26 cellular contexts compared by ENCODE assay signal in genomic region chr6:20217476-20217855, GRCh38. TPM values are rescaled to one million over a fixed set of nuclear protein-coding genes. Genes with fewer than 3 reads are reported as not detected.
DNase-seq lines count a peak whose midpoint lies in the region; ATAC-seq and TF ChIP-seq lines count a peak whose summit lies in the region.
"Had no signal": no experiment of that assay in that cellular context is flagged by ENCODE, and none has a peak within 500 bp of the region (broad histone marks: within the 10 kb centered on the region; RNA-seq: fewer than 3 reads in every experiment).

No MANE protein-coding gene starts in this region.

- peak overlapping the region in 3 of 4 donors; percentile 1 to 10 (median 7) for H3K4me3 ChIP-seq in esophagus squamous epithelium
- H3K4me3 ChIP-seq: Peyer's patch had no signal

- ATAC-seq in GM21367 (IDR thresholded peaks at IDR 0.05; ENCODE audit: unreplicated experiment), result no peak
- ATAC-seq: natural killer cell treated with Interleukin-12 subunit alpha and Interleukin-12 subunit beta and Interleukin-15 and Interleukin-18, amount 100 ng/mL, for 72 hours had no signal

- intact Hi-C loops in esophagus squamous epithelium (cut with DNase I), result no loop called here

- peaks cover 0 to 39% (median 19%) of the 10 kb centered on the region in 3 donors for H3K4me1 ChIP-seq in esophagus squamous epithelium
- H3K4me1 ChIP-seq: uterus had no signal

- TF ChIP-seq CTCF in esophagus squamous epithelium (IDR thresholded peaks at IDR 0.05) (no peak), nephron progenitor cell (IDR thresholded peaks at IDR 0.05) (no peak)

- 25 to 59% methylated on average over 2 of the region's 2 CpGs for WGBS in esophagus squamous epithelium, 2 donors

- peak overlapping the region; percentile 61 for H3K27ac Mint-ChIP-seq in nephron progenitor cell
- H3K27ac Mint-ChIP-seq: activated CD4-positive, alpha-beta memory T cell treated with anti-CD3 and anti-CD28 coated beads, Interleukin-2, amount 10 ng/mL, durations not matched to agents 7 days and 5 days; activated naive CD4-positive, alpha-beta T cell treated with anti-CD3 and anti-CD28 coated beads, Interleukin-2, amount 10 ng/mL, durations not matched to agents 7 days and 5 days; activated T-cell treated with anti-CD3 and anti-CD28 coated beads, Interleukin-2, amount 50 U/mL, for 24 hours; CD4-positive, alpha-beta T cell; memory B cell; natural killer cell treated with Interleukin-12 subunit alpha and Interleukin-12 subunit beta and Interleukin-15 and Interleukin-18, amount 100 ng/mL, for 72 hours; progenitor cell of endocrine pancreas had no signal

- H3K9me3 ChIP-seq in esophagus squamous epithelium, result no peaks in the 10 kb centered on the region
- H3K9me3 ChIP-seq: esophagus muscularis mucosa, Peyer's patch, uterus had no signal

- no peak for TF ChIP-seq POLR2A in esophagus squamous epithelium (IDR thresholded peaks at IDR 0.05)

- no peak overlapping the region for H3K4me3 Mint-ChIP-seq in nephron progenitor cell
- H3K4me3 Mint-ChIP-seq: activated CD4-positive, alpha-beta memory T cell treated with anti-CD3 and anti-CD28 coated beads, Interleukin-2, amount 10 ng/mL, durations not matched to agents 7 days and 5 days; activated naive CD4-positive, alpha-beta T cell treated with anti-CD3 and anti-CD28 coated beads, Interleukin-2, amount 10 ng/mL, durations not matched to agents 7 days and 5 days; activated T-cell treated with anti-CD3 and anti-CD28 coated beads, Interleukin-2, amount 50 U/mL, for 24 hours; CD4-positive, alpha-beta T cell; memory B cell; natural killer cell treated with Interleukin-12 subunit alpha and Interleukin-12 subunit beta and Interleukin-15 and Interleukin-18, amount 100 ng/mL, for 72 hours had no signal

- H3K27ac ChIP-seq in esophagus squamous epithelium, result peak overlapping the region; percentile 53 to 85 (median 65)

- no peaks in the 10 kb centered on the region for H3K36me3 Mint-ChIP-seq in nephron progenitor cell (ENCODE audit: low read depth)
- H3K36me3 Mint-ChIP-seq: activated naive CD4-positive, alpha-beta T cell treated with anti-CD3 and anti-CD28 coated beads, Interleukin-2, amount 10 ng/mL, durations not matched to agents 7 days and 5 days; memory B cell; natural killer cell treated with Interleukin-12 subunit alpha and Interleukin-12 subunit beta and Interleukin-15 and Interleukin-18, amount 100 ng/mL, for 72 hours had no signal

- peak; percentile 70 for DNase-seq in DMS79 treated with DMSO at 0.1 percent for 48 hours (lab: John Stamatoyannopoulos, UW)
- DNase-seq in NCI-H345 treated with DMSO at 0.1 percent for 48 hours (lab: John Stamatoyannopoulos, UW; ENCODE audit: unreplicated experiment), result peak; percentile 27
- no peak for DNase-seq in esophagus squamous epithelium (lab: John Stamatoyannopoulos, UW)
- DNase-seq in nephron progenitor cell, result no peak
- DNase-seq in cerebellum (ENCODE audit: low spot score), result no peak
- no peak for DNase-seq in NCI-H226
- DNase-seq in NOMO-1 treated with dmso at 0.1 percent for 144 hours (lab: John Stamatoyannopoulos, UW; ENCODE audit: unreplicated experiment), result no peak
- DNase-seq: activated CD4-positive, alpha-beta memory T cell treated with anti-CD3 and anti-CD28 coated beads, Interleukin-2, amount 10 ng/mL, durations not matched to agents 7 days and 5 days; activated naive CD4-positive, alpha-beta T cell treated with anti-CD3 and anti-CD28 coated beads, Interleukin-2, amount 10 ng/mL, durations not matched to agents 7 days and 5 days; activated T-cell treated with anti-CD3 and anti-CD28 coated beads, Interleukin-2, amount 50 U/mL, for 24 hours; CD4-positive, alpha-beta T cell; dermis blood vessel endothelial cell; DMS53; Karpas-422; NCI-H1694; NCI-H526; stimulated activated CD4-positive, alpha-beta T cell treated with anti-CD3 and anti-CD28 coated beads, Interleukin-12 subunit alpha, Interleukin-12 subunit beta, amount 100 ng/mL, for 4 hours; stimulated activated naive CD4-positive, alpha-beta T cell treated with Interleukin-2 at 50 U/mL for 16 hours; SW 1271 had no signal

- H3K36me3 ChIP-seq in esophagus squamous epithelium, result no peaks in the 10 kb centered on the region
- H3K36me3 ChIP-seq: esophagus muscularis mucosa, Peyer's patch, uterus had no signal

- no peaks in the 10 kb centered on the region for H3K27me3 ChIP-seq in esophagus squamous epithelium
- H3K27me3 ChIP-seq: esophagus muscularis mucosa, Peyer's patch, uterus had no signal

- peaks cover 16% of the 10 kb centered on the region for H3K27me3 Mint-ChIP-seq in nephron progenitor cell (ENCODE audit: low read depth, poor library complexity)
- H3K27me3 Mint-ChIP-seq: activated CD4-positive, alpha-beta memory T cell treated with anti-CD3 and anti-CD28 coated beads, Interleukin-2, amount 10 ng/mL, durations not matched to agents 7 days and 5 days; activated T-cell treated with anti-CD3 and anti-CD28 coated beads, Interleukin-2, amount 50 U/mL, for 24 hours; CD4-positive, alpha-beta T cell had no signal

- no peaks in the 10 kb centered on the region for H3K9me3 Mint-ChIP-seq in nephron progenitor cell
- H3K9me3 Mint-ChIP-seq: activated CD4-positive, alpha-beta memory T cell treated with anti-CD3 and anti-CD28 coated beads, Interleukin-2, amount 10 ng/mL, durations not matched to agents 7 days and 5 days; activated naive CD4-positive, alpha-beta T cell treated with anti-CD3 and anti-CD28 coated beads, Interleukin-2, amount 10 ng/mL, durations not matched to agents 7 days and 5 days; activated T-cell treated with anti-CD3 and anti-CD28 coated beads, Interleukin-2, amount 50 U/mL, for 24 hours; CD4-positive, alpha-beta T cell; memory B cell; natural killer cell treated with Interleukin-12 subunit alpha and Interleukin-12 subunit beta and Interleukin-15 and Interleukin-18, amount 100 ng/mL, for 72 hours had no signal

- H3K4me1 Mint-ChIP-seq in nephron progenitor cell, result peaks cover 24% of the 10 kb centered on the region

RNA-seq across cellular contexts. Expression of gene MBOAT1, which starts 5.2 kb away (rescaled TPM):
- total RNA-seq in esophagus squamous epithelium (10 to 100 TPM in 3 of 4 donors, 1 to 10 TPM in 1; 5.2 to 12.8 (median 12.0) TPM), cerebellum (7.7 TPM)

Comparison
In these comparisons a context has a peak if more than half of its experiments do, and no peak if none do; other contexts are left out.
1. DNase-seq: peak in DMS79 treated with DMSO at 0.1 percent for 48 hours (single experiment) and NCI-H345 treated with DMSO at 0.1 percent for 48 hours (single experiment); none in esophagus squamous epithelium (single experiment), nephron progenitor cell (single experiment), cerebellum (single experiment), NCI-H226 (single experiment) and NOMO-1 treated with dmso at 0.1 percent for 144 hours (single experiment).